ENCODE assay signal across 11 cellular contexts in genomic region chr6:41561386-41561785, GRCh38. TPM values are rescaled to one million over a fixed set of nuclear protein-coding genes. Genes with fewer than 3 reads are reported as not detected.
DNase-seq lines count a peak whose midpoint lies in the region; ATAC-seq, FAIRE-seq and TF ChIP-seq lines count a peak whose summit lies in the region.
"Had no signal": no experiment of that assay in that cellular context is flagged by ENCODE, and none has a peak within 500 bp of the region (broad histone marks: within the 10 kb centered on the region; RNA-seq: fewer than 3 reads in every experiment).

No MANE protein-coding gene starts in this region.

- H3K9ac ChIP-seq in H1 (replicated peaks in 1 of 4; ENCODE audit: extremely low read depth in 1 of 4, low read depth in 3 of 4, low read length in 3 of 4): no peak overlapping the region

- H3K36me3 ChIP-seq in H1 (ENCODE audit: control insufficient read depth in 2 of 4, insufficient read depth in 4 of 4, low read length in 3 of 4) (peaks cover 0 to 5% (median 0%) of the 10 kb centered on the region in 4 experiments; a peak in 1 of 8 replicates), osteoblast (ENCODE audit: insufficient read depth, low read length) (peaks cover 6% of the 10 kb centered on the region)

- no peak overlapping the region for H3K14ac ChIP-seq in H1 (ENCODE audit: insufficient read length)

- H3K79me1 ChIP-seq in H1 (ENCODE audit: low read depth, low read length): 0 out of 2 replicates have a peak, but pooled peaks cover 3% of the 10 kb centered on the region

- H2BK5ac ChIP-seq in H1 (ENCODE audit: low read depth, low read length): peak overlapping the region; percentile 79; the same call in 1 of the 2 replicates

- H2BK15ac ChIP-seq in H1 (ENCODE audit: low read length): no peak overlapping the region; the same call in 1 of the 2 replicates

- no peak overlapping the region for H3K56ac ChIP-seq in H1 (replicated peaks; ENCODE audit: insufficient read length, low read depth, low read length)

- peak overlapping the region; percentile 24 for H3K4ac ChIP-seq in H1 (replicated peaks; ENCODE audit: insufficient read length, low read depth, low read length)

- ATAC-seq in HG03378 (IDR thresholded peaks at IDR 0.05; ENCODE audit: unreplicated experiment) (no peak), HG03469 (IDR thresholded peaks at IDR 0.05; ENCODE audit: unreplicated experiment) (no peak), GM21515 (IDR thresholded peaks at IDR 0.05; ENCODE audit: unreplicated experiment) (no peak)

- H3K27ac ChIP-seq in H1 (ENCODE audit: low read depth, low read length) (no peak overlapping the region), osteoblast (ENCODE audit: low read depth, low read length) (no peak overlapping the region)
- H3K27ac ChIP-seq: ascending aorta had no signal

- H2AK5ac ChIP-seq in H1 (ENCODE audit: low read depth, low read length): peak overlapping the region; percentile 68; the same call in 1 of the 2 replicates

- H3K4me3 ChIP-seq in Jurkat, Clone E6-1 (ENCODE audit: low read length): peak overlapping the region; percentile 72
- H3K4me3 ChIP-seq in H1 (ENCODE audit: extremely low read depth in 1 of 4, insufficient read depth in 2 of 4, low read depth in 3 of 4, low read length in 4 of 4) (peak overlapping the region in 2 of 4 experiments; percentile 68 to 75; a peak in 4 of 8 replicates), osteoblast (ENCODE audit: insufficient read depth, low read length) (no peak overlapping the region)

- H3K4me2 ChIP-seq in H1 (ENCODE audit: insufficient read depth in 1 of 2, low read depth in 2 of 2, low read length in 2 of 2): peak overlapping the region; percentile 66 to 80
- peak overlapping the region; percentile 82 for H3K4me2 ChIP-seq in osteoblast (ENCODE audit: insufficient read depth, low read length)

- CTCF ChIA-PET in H1 (lab: Charles Lee; ENCODE audit: partially characterized antibody): interaction anchor here (0.6 to 3.2 kb wide), 9 partner anchors 13 to 362 kb away, joined by 3 to 14 read pairs (median 7); no protein-coding TSS in a partner anchor

- DNase-seq in GF-D8 (lab: John Stamatoyannopoulos, UW) (peak; percentile 51), H1 (ENCODE audit: low read depth in 1 of 2, low spot score in 2 of 2) (no peak), osteoblast (ENCODE audit: insufficient read length, low spot score, missing footprints) (no peak), DMS114 treated with DMSO at 0.1 percent for 48 hours (lab: John Stamatoyannopoulos, UW; ENCODE audit: unreplicated experiment) (no peak)
- peak; percentile 40 for DNase-seq in Jurkat, Clone E6-1 (ENCODE audit: low read depth, low spot score)
- DNase-seq: NCI-H510A had no signal

- FAIRE-seq in H1 (lab: Jason Lieb, UNC): no peak

- no peak for TF ChIP-seq EP300 in H1 (IDR thresholded peaks at IDR 0.05; ENCODE audit: borderline replicate concordance in 1 of 2, low read depth in 2 of 2, low read length in 2 of 2)

- TF ChIP-seq POLR2A in H1 (IDR thresholded peaks at IDR 0.05; ENCODE audit: control extremely low read depth in 1 of 2, low read depth in 2 of 2, low read length in 2 of 2): no peak

- POLR2A ChIA-PET in H1 (lab: Charles Lee; ENCODE audit: partially characterized antibody): interaction anchor here (0.6 to 3.9 kb wide), 5 partner anchors 9 to 153 kb away, joined by 3 to 24 read pairs (median 3); no protein-coding TSS in a partner anchor

- 58% methylated on average over 4 of the region's 4 CpGs; no CpG with 5 or more reads in 1 of the 2 experiments for WGBS in H1 (ENCODE audit: extremely low coverage in 1 of 2, insufficient coverage in 1 of 2, insufficient read length in 1 of 2, insufficient replicate concordance in 2 of 2, low coverage in 1 of 2, low lambda C conversion rate in 2 of 2, missing lambda C conversion rate in 1 of 2), 2 experiments

- H3K79me2 ChIP-seq in H1 (ENCODE audit: control insufficient read depth in 1 of 2, insufficient read depth in 2 of 2, low read length in 2 of 2): peaks cover 0 to 12% of the 10 kb centered on the region in 2 experiments; a peak in 2 of 4 replicates
- H3K79me2 ChIP-seq in osteoblast (ENCODE audit: insufficient read depth, low read length): peaks cover 3% of the 10 kb centered on the region

- H3K4me1 ChIP-seq in H1 (replicated peaks in 1 of 4; ENCODE audit: control insufficient read depth in 3 of 4, insufficient read depth in 4 of 4, low read length in 3 of 4): peaks cover 24 to 36% (median 30%) of the 10 kb centered on the region in 4 experiments
- no peaks in the 10 kb centered on the region for H3K4me1 ChIP-seq in osteoblast (ENCODE audit: insufficient read depth, low read length)

- H3K23me2 ChIP-seq in H1 (ENCODE audit: low read depth, low read length): peaks cover 7% of the 10 kb centered on the region; the same call in 1 of the 2 replicates

- H3K9me3 ChIP-seq in H1 (ENCODE audit: insufficient read depth in 2 of 2, low read depth in 1 of 2, low read length in 1 of 2) (no peaks in the 10 kb centered on the region), osteoblast (ENCODE audit: low read depth, low read length) (no peaks in the 10 kb centered on the region)
- H3K9me3 ChIP-seq: ascending aorta, transverse colon had no signal

- TF ChIP-seq CTCF in H1 (IDR thresholded peaks at IDR 0.05; ENCODE audit: control extremely low read depth in 1 of 3, insufficient read depth in 1 of 3, low read depth in 1 of 3, low read length in 3 of 3): no peak
- no peak for TF ChIP-seq CTCF in osteoblast (IDR thresholded peaks at IDR 0.05; ENCODE audit: extremely low read depth, low read depth, low read length)

- no peak overlapping the region for H4K8ac ChIP-seq in H1 (ENCODE audit: extremely low read depth, insufficient read depth, low read length)

- peak overlapping the region; percentile 48 for H4K91ac ChIP-seq in H1 (replicated peaks; ENCODE audit: insufficient read length, low read length)

- peaks cover 0 to 16% (median 12%) of the 10 kb centered on the region in 4 experiments; a peak in 5 of 7 replicates for H3K27me3 ChIP-seq in H1 (replicated peaks in 1 of 4; ENCODE audit: control insufficient read depth in 3 of 4, extremely low read depth in 1 of 4, insufficient read depth in 3 of 4, low read length in 3 of 4)
- no peaks in the 10 kb centered on the region for H3K27me3 ChIP-seq in osteoblast (ENCODE audit: insufficient read depth, low read length)
- H3K27me3 ChIP-seq: ascending aorta, transverse colon had no signal

- H2BK20ac ChIP-seq in H1 (ENCODE audit: low read length): peak overlapping the region; percentile 94

- H2AFZ ChIP-seq in H1 (ENCODE audit: low read length) (no peak overlapping the region), osteoblast (ENCODE audit: low read length) (no peak overlapping the region)

- peak overlapping the region; percentile 0 for H4K5ac ChIP-seq in H1 (ENCODE audit: insufficient read length, low read depth, low read length)

- H3K23ac ChIP-seq in H1 (ENCODE audit: insufficient read length): no peak overlapping the region

- H2BK12ac ChIP-seq in H1 (ENCODE audit: low read depth, low read length): peak overlapping the region; percentile 60; the same call in 1 of the 2 replicates

- peak overlapping the region; percentile 81 for H2BK120ac ChIP-seq in H1 (replicated peaks; ENCODE audit: low read depth, low read length)

- H4K20me1 ChIP-seq in H1 (replicated peaks in 1 of 2; ENCODE audit: control insufficient read depth in 1 of 2, insufficient read depth in 2 of 2, low read length in 2 of 2): peaks cover 0 to 13% of the 10 kb centered on the region in 2 experiments
- H4K20me1 ChIP-seq in osteoblast (ENCODE audit: insufficient read depth, low read length): peaks cover 24% of the 10 kb centered on the region

- TF ChIP-seq RAD21 in H1 (IDR thresholded peaks at IDR 0.05 in 1 of 2, conservative IDR thresholded peaks at IDR 0.05 in 1 of 2; ENCODE audit: low read depth in 2 of 2, low read length in 2 of 2): no peak

- H3K18ac ChIP-seq in H1 (ENCODE audit: extremely low read depth, low read length): peak overlapping the region; percentile 84

TF ChIP-seq in H1, 55 proteins besides CTCF, POLR2A, EP300 and RAD21:
- TF ChIP-seq CEBPB (IDR thresholded peaks at IDR 0.05; ENCODE audit: low read depth, low read length): no peak
- no peak for TF ChIP-seq POLR2AphosphoS5 (IDR thresholded peaks at IDR 0.05; ENCODE audit: low read depth, low read length)
- no peak for TF ChIP-seq RFX5 (IDR thresholded peaks at IDR 0.05; ENCODE audit: borderline replicate concordance, low read depth, low read length)
- no peak for TF ChIP-seq USF2 (IDR thresholded peaks at IDR 0.05; ENCODE audit: low read length)
- no peak for TF ChIP-seq RXRA (IDR thresholded peaks at IDR 0.05; ENCODE audit: insufficient read depth, low read depth, low read length)
- no peak for TF ChIP-seq SIRT6 (IDR thresholded peaks at IDR 0.05; ENCODE audit: low read length)
- no peak for TF ChIP-seq KDM5A (IDR thresholded peaks at IDR 0.05; ENCODE audit: low read length)
- no peak for TF ChIP-seq EZH2 (IDR thresholded peaks at IDR 0.05; ENCODE audit: low read depth, low read length, severe bottlenecking)
- no peak for TF ChIP-seq NANOG (IDR thresholded peaks at IDR 0.05; ENCODE audit: insufficient read depth, low read depth, low read length, poor library complexity, severe bottlenecking)
- TF ChIP-seq MAX (IDR thresholded peaks at IDR 0.05): no peak
- TF ChIP-seq CHD1 (IDR thresholded peaks at IDR 0.05; ENCODE audit: low read depth, low read length): no peak
TF ChIP-seq in H1: peak in this region for 0.

RNA-seq across cellular contexts. Expression of gene FOXP4, which starts 15.2 kb away (rescaled TPM):
- 18.8 TPM for polyA plus RNA-seq in Jurkat, Clone E6-1 (2012; ENCODE audit: insufficient read depth, insufficient read length)
- 13.3 and 14.7 TPM in 2 replicates for total RNA-seq in H1 (2021; fragmentation: NEBNext Ultra II Directional; extraction: Animal tissue kit (Norgen Biotek cat#: 25700))
- 4.8 and 6.7 TPM in 2 replicates for polyA plus RNA-seq in H1 (2011; rRNA removed)
- polyA plus RNA-seq in H1 (2011; cell fraction: cytosol; rRNA removed): 2.2 TPM
- 8.8 TPM for polyA plus RNA-seq in H1 (2011; cell fraction: nucleus; rRNA removed)
- 9.6 to 20.8 TPM (median 19.1 TPM) in 4 replicates for polyA plus RNA-seq in H1 (2012, experiment 1 of 2)
- 13.4 TPM for polyA plus RNA-seq in H1 (2012, experiment 2 of 2)
- 5.1 TPM for polyA plus RNA-seq in H1 (2013, experiment 1 of 2)
- 5.1 TPM for polyA plus RNA-seq in H1 (2013, experiment 2 of 2)
- polyA minus RNA-seq in H1 (2011; rRNA and poly(A)+ RNA removed): 2.0 and 2.4 TPM in 2 replicates
- polyA minus RNA-seq in H1 (2011; cell fraction: cytosol; rRNA and poly(A)+ RNA removed): 9.3 TPM
- polyA minus RNA-seq in H1 (2011; cell fraction: nucleus; rRNA and poly(A)+ RNA removed): 5.1 TPM
- total RNA-seq in osteoblast: 2.9 and 3.3 TPM in 2 replicates

Comparison
In these comparisons a context has a peak if more than half of its experiments do, and no peak if none do; other contexts are left out.
1. DNase-seq: peak in GF-D8 (single experiment) and Jurkat, Clone E6-1 (single experiment); none in H1 (0 of 2), osteoblast (single experiment) and DMS114 treated with DMSO at 0.1 percent for 48 hours (single experiment).